In the genomic region with DNA sequence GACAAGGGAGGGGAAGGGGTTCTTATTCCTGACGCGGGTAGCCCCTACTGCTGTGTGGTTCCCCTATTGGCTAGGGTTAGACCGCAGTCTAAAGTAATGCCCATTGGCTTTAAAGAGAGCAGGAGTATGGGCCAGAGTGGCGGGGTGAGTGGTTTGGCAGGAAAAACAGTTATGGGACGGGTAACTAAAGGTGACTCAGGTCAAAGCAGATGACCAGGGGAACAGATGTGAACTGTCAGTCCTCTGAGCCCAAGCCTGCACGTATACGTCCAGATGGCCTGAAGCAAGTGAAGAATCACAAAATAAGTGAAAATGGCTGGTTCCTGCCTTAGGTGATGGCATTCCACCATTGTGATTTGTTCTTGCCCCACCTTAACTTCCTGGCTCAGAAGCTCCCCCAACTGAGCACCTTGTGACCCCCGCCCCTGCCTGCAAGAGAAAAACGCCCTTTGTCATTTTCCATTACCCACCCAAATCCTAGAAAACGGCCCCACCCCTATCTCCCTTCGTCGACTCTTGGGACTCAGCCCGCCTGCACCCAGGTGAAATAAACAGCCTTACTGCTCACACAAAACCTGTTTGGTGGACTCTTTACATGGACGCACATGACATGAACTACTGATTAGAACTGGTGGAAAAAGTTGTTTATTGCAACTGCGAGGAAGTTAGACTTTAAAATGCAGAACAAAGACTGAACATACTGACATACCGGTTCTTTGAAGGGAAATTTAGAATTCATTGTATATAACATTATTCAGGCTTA, we compare ENCODE assay signal across 7 cellular contexts. TPM values are rescaled to one million over a fixed set of nuclear protein-coding genes. Genes with fewer than 3 reads are reported as not detected.
DNase-seq lines count a peak whose midpoint lies in the region; TF ChIP-seq lines count a peak whose summit lies in the region.
"Had no signal": no experiment of that assay in that cellular context is flagged by ENCODE, and none has a peak within 500 bp of the region (broad histone marks: within the 10 kb centered on the region; RNA-seq: fewer than 3 reads in every experiment).

No MANE protein-coding gene starts in this region.

- no peak for TF ChIP-seq CTCF in osteoblast (IDR thresholded peaks at IDR 0.05; ENCODE audit: extremely low read depth, low read depth, low read length)

- H4K20me1 ChIP-seq in osteoblast (ENCODE audit: insufficient read depth, low read length), result peaks cover 11% of the 10 kb centered on the region

- H3K4me1 ChIP-seq in osteoblast (ENCODE audit: insufficient read depth, low read length), result peaks cover 12% of the 10 kb centered on the region

- H3K36me3 ChIP-seq in osteoblast (ENCODE audit: insufficient read depth, low read length), result no peaks in the 10 kb centered on the region

- DNase-seq in NCI-H748 (lab: John Stamatoyannopoulos, UW; ENCODE audit: unreplicated experiment) (peak; percentile 25), NCI-H748 treated with DMSO at 0.1 percent for 48 hours (lab: John Stamatoyannopoulos, UW) (no peak), caudate nucleus (lab: John Stamatoyannopoulos, UW) (peak in 5 of 61 donors; percentile 0 to 45 (median 23)), osteoblast (ENCODE audit: insufficient read length, low spot score, missing footprints) (peak; percentile 81), GDM1 (lab: John Stamatoyannopoulos, UW) (no peak), NCI-H446 treated with DMSO at 0.1 percent for 48 hours (lab: John Stamatoyannopoulos, UW) (no peak)

- H3K4me3 ChIP-seq in osteoblast (ENCODE audit: insufficient read depth, low read length), result peak overlapping the region; percentile 79

- H3K4me2 ChIP-seq in osteoblast (ENCODE audit: insufficient read depth, low read length), result peak overlapping the region; percentile 99

- no peaks in the 10 kb centered on the region for H3K9me3 ChIP-seq in osteoblast (ENCODE audit: low read depth, low read length)

- H3K27ac ChIP-seq in caudate nucleus (ENCODE audit: low read depth, low read length) (peak overlapping the region; percentile 71), osteoblast (ENCODE audit: low read depth, low read length) (peak overlapping the region; percentile 36)

- H3K27me3 ChIP-seq in osteoblast (ENCODE audit: insufficient read depth, low read length), result no peaks in the 10 kb centered on the region

- H3K79me2 ChIP-seq in osteoblast (ENCODE audit: insufficient read depth, low read length), result peaks cover 34% of the 10 kb centered on the region

- H2AFZ ChIP-seq in osteoblast (ENCODE audit: low read length), result peak overlapping the region; percentile 81

RNA-seq across cellular contexts. Expression of a gene that starts 0.8 kb away (rescaled TPM):
- total RNA-seq in osteoblast, result 10.6 and 14.5 TPM in 2 replicates

RNA-seq across cellular contexts. Expression of a gene that starts 21.3 kb away (rescaled TPM):
- total RNA-seq in osteoblast, result under 0.01 and 0.59 TPM in 2 replicates

RNA-seq across cellular contexts. Expression of a gene that starts 35.3 kb away (rescaled TPM):
- total RNA-seq in osteoblast, result 2.4 and 4.3 TPM in 2 replicates

RNA-seq across cellular contexts. Expression of a gene that starts 41.2 kb away (rescaled TPM):
- 18.6 and 19.9 TPM in 2 replicates for total RNA-seq in osteoblast

RNA-seq across cellular contexts. Expression of a gene that starts 49.7 kb away (rescaled TPM):
- 1.2 and 1.8 TPM in 2 replicates for total RNA-seq in osteoblast
- total RNA-seq: Daoy had no signal

Comparison
In these comparisons a context has a peak if more than half of its experiments do, and no peak if none do; other contexts are left out.
1. DNase-seq: peak in NCI-H748 (single experiment) and osteoblast (single experiment); none in NCI-H748 treated with DMSO at 0.1 percent for 48 hours (single experiment), GDM1 (single experiment) and NCI-H446 treated with DMSO at 0.1 percent for 48 hours (single experiment).